1 cellular context compared by ENCODE assay signal in the genomic region with DNA sequence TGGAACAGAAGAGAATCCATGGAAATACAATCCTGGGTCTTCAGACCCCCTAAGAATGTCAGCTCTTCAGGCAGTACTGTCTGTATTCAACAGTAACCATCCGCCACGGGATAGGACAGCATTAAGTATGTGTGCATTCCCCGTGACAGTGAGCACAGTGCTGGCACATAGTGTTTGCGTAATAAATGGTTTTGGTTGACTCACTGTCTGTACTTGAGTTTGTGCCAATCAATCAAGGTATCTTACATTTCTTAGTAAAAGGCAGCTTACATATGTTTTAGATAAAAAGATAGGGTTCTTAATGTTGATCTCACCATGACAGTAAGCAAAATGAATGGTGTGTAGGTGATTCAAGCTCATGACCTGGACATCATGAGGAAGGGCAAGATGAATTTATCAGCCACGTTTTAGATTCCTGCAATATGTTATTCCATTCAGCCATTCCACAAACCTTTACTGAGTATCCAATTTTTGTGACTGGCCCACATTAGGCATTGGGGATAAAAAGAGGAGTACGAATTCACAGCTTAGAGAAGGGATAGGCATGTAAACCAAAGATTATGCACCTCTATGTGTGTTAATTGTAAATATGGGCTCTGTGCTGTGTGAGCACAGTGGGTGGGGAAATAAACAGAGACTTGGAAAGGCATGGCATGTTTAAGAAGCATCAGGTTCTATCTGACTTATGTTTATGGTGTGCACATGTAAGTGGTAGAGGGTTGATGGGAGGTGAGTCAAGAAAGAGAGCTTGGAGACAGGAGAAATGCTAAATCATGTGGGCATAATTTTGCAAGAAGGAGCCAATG.
TF ChIP-seq lines count a peak whose summit lies in the region.

No MANE protein-coding gene starts in this region.

TF ChIP-seq in SK-N-SH treated with all-trans-retinoic acid at 6 μM for 48 hours, 23 proteins besides CTCF, POLR2A, EP300 and RAD21 (continued from another document):
- TF ChIP-seq, protein P1, sequence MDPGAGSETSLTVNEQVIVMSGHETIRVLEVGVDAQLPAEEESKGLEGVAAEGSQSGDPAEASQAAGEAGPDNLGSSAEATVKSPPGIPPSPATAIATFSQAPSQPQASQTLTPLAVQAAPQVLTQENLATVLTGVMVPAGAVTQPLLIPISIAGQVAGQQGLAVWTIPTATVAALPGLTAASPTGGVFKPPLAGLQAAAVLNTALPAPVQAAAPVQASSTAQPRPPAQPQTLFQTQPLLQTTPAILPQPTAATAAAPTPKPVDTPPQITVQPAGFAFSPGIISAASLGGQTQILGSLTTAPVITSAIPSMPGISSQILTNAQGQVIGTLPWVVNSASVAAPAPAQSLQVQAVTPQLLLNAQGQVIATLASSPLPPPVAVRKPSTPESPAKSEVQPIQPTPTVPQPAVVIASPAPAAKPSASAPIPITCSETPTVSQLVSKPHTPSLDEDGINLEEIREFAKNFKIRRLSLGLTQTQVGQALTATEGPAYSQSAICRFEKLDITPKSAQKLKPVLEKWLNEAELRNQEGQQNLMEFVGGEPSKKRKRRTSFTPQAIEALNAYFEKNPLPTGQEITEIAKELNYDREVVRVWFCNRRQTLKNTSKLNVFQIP (CRISPR knock-in tag; IDR thresholded peaks at IDR 0.05; ENCODE audit: borderline replicate concordance, low read depth) = no peak
- no peak for TF ChIP-seq ZC3H10 (CRISPR knock-in tag; IDR thresholded peaks at IDR 0.05)
- no peak for TF ChIP-seq GLIS3 (CRISPR knock-in tag; IDR thresholded peaks at IDR 0.05)
- peak; percentile 83 for TF ChIP-seq ISL1 (CRISPR knock-in tag; IDR thresholded peaks at IDR 0.05)
- no peak for TF ChIP-seq ZFP30 (CRISPR knock-in tag; IDR thresholded peaks at IDR 0.05)
- no peak for TF ChIP-seq RARB (CRISPR knock-in tag; IDR thresholded peaks at IDR 0.05)
- no peak for TF ChIP-seq SNAI2 (CRISPR knock-in tag; IDR thresholded peaks at IDR 0.05)
- TF ChIP-seq PPARA (CRISPR knock-in tag; IDR thresholded peaks at IDR 0.05; ENCODE audit: borderline replicate concordance) = no peak
- TF ChIP-seq OSR1 (CRISPR knock-in tag; IDR thresholded peaks at IDR 0.05) = no peak
- TF ChIP-seq ZNF70 (CRISPR knock-in tag; IDR thresholded peaks at IDR 0.05) = no peak
- TF ChIP-seq, protein P2, sequence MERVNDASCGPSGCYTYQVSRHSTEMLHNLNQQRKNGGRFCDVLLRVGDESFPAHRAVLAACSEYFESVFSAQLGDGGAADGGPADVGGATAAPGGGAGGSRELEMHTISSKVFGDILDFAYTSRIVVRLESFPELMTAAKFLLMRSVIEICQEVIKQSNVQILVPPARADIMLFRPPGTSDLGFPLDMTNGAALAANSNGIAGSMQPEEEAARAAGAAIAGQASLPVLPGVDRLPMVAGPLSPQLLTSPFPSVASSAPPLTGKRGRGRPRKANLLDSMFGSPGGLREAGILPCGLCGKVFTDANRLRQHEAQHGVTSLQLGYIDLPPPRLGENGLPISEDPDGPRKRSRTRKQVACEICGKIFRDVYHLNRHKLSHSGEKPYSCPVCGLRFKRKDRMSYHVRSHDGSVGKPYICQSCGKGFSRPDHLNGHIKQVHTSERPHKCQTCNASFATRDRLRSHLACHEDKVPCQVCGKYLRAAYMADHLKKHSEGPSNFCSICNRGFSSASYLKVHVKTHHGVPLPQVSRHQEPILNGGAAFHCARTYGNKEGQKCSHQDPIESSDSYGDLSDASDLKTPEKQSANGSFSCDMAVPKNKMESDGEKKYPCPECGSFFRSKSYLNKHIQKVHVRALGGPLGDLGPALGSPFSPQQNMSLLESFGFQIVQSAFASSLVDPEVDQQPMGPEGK (CRISPR knock-in tag; IDR thresholded peaks at IDR 0.05; ENCODE audit: borderline replicate concordance) = no peak
- TF ChIP-seq ZFP3 (CRISPR knock-in tag; IDR thresholded peaks at IDR 0.05) = 0 out of 2 replicates have a peak, but pooled peaks have one; percentile 26
- TF ChIP-seq ARNTL (CRISPR knock-in tag; IDR thresholded peaks at IDR 0.05; ENCODE audit: borderline replicate concordance, low read depth) = no peak
- 0 out of 2 replicates have a peak, but pooled peaks have one; percentile 39 for TF ChIP-seq CSDC2 (CRISPR knock-in tag; IDR thresholded peaks at IDR 0.05)
